In the genomic region with DNA sequence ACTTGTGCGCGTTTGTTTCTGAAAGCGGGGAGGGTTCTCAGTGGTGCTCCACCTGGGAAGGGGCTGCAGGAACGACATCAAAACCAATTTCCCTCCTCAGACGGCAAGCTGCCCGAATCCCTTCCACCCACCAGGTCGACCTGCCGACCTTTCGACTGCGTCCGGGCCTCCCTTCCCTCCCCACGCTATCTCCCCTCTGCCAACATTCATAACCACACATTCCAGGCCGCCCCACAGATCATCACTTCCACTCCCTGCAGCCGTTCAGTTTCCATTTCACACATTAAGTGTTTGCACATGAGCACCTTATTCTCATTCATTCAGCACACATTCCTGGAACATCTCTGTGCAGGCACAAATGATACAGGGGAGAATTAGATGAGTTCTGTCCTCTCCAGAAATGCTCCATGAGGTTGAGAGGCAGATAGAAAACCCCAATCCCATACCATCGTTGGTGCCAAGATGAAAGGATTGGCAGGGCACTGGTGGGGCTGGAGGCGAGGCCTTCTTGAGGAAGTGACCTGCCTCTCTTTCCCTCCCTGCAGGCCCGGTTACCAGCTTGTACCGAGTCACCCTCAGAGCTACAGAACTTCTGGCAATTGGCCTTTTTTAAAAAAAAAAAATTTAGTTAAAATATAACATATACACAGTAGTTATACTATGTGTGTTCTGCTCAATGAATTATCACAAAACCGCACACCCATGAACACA, we compare ENCODE assay signal across 15 cellular contexts.
"Had no signal": no experiment of that assay in that cellular context is flagged by ENCODE, and none has a peak within 500 bp of the region (broad histone marks: within the 10 kb centered on the region; RNA-seq: fewer than 3 reads in every experiment).

No MANE protein-coding gene starts in this region.

- ATAC-seq: stimulated activated naive CD8-positive, alpha-beta T cell treated with anti-CD3 and anti-CD28 coated beads, Interleukin-15, amount 100 ng/mL, for 72 hours had no signal

- H3K27me3 ChIP-seq: upper lobe of left lung had no signal

- H3K9me3 ChIP-seq: prostate gland, upper lobe of left lung had no signal

- FAIRE-seq: kidney had no signal

- H3K4me3 ChIP-seq: prostate gland, upper lobe of left lung had no signal

- H3K27ac ChIP-seq: epithelial cell of prostate, prostate gland, VCaP had no signal

- H3K36me3 ChIP-seq: prostate gland had no signal

- DNase-seq: activated CD4-positive, alpha-beta memory T cell treated with anti-CD3 and anti-CD28 coated beads, Interleukin-2, amount 10 ng/mL, durations not matched to agents 7 days and 5 days; activated CD4-positive, alpha-beta T cell treated with anti-CD3 and anti-CD28 coated beads for 4 hours; activated gamma-delta T cell treated with Interleukin-2 at 50 U/mL for 16 hours; cerebellar nuclear complex; hippocampal formation; kidney; mammary epithelial cell; naive B cell; SHP77 treated with DMSO at 0.1 percent for 48 hours; stimulated activated CD4-positive, alpha-beta T cell treated with anti-CD3 and anti-CD28 coated beads, Interleukin-1b, Interleukin-23, amount 100 ng/mL, for 48 hours; stimulated activated naive CD8-positive, alpha-beta T cell treated with anti-CD3 and anti-CD28 coated beads, Interleukin-15, amount 100 ng/mL, for 72 hours; upper lobe of left lung had no signal

- H3K4me1 ChIP-seq: prostate gland had no signal
